In genomic region chr21:39842741-39843146, GRCh38 we compare ENCODE assay signal across 20 cellular contexts. TPM values are rescaled to one million over a fixed set of nuclear protein-coding genes. Genes with fewer than 3 reads are reported as not detected.
"Had no signal": no experiment of that assay in that cellular context is flagged by ENCODE, and none has a peak within 500 bp of the region (broad histone marks: within the 10 kb centered on the region; RNA-seq: fewer than 3 reads in every experiment).

No MANE protein-coding gene starts in this region.

- DNase-seq: activated CD4-positive, alpha-beta T cell treated with anti-CD3 and anti-CD28 coated beads, Interleukin-2, amount 50 U/mL, for 48 hours; activated CD8-positive, alpha-beta memory T cell treated with anti-CD3 and anti-CD28 coated beads, Interleukin-2, amount 10 ng/mL, durations not matched to agents 7 days and 5 days; activated naive CD4-positive, alpha-beta T cell treated with anti-CD3 and anti-CD28 coated beads, Interleukin-2, amount 10 ng/mL, durations not matched to agents 7 days and 5 days; activated T-cell treated with anti-CD3 and anti-CD28 coated beads, Interleukin-2, amount 50 U/mL, for 1 hour; adrenal gland; dorsolateral prefrontal cortex; hippocampal formation; kidney; left ventricle myocardium inferior; mucosa of descending colon; naive thymus-derived CD4-positive, alpha-beta T cell; stimulated activated CD4-positive, alpha-beta T cell treated with anti-CD3 and anti-CD28 coated beads, Interleukin-4, amount 100 ng/mL, for 24 hours; stimulated activated naive CD4-positive, alpha-beta T cell; substantia nigra; T1000; transverse colon had no signal

- H3K4me1 ChIP-seq: adrenal gland, transverse colon had no signal

- ATAC-seq: activated CD8-positive, alpha-beta memory T cell treated with anti-CD3 and anti-CD28 coated beads, Interleukin-2, amount 10 ng/mL, durations not matched to agents 7 days and 5 days; mucosa of descending colon; naive thymus-derived CD4-positive, alpha-beta T cell had no signal

- H3K27me3 ChIP-seq: adrenal gland, cardiac muscle cell, transverse colon had no signal

- FAIRE-seq: kidney had no signal

- H3K4me3 ChIP-seq: adrenal gland, cardiac muscle cell, left ventricle myocardium inferior, mucosa of descending colon, skin epidermis, transverse colon had no signal

- H3K36me3 ChIP-seq: adrenal gland, cardiac muscle cell, left ventricle myocardium inferior, transverse colon had no signal

- H3K27ac ChIP-seq: adrenal gland, cardiac muscle cell, dorsolateral prefrontal cortex, left ventricle myocardium inferior, skin epidermis, transverse colon, VCaP had no signal

- H3K9me3 ChIP-seq: adrenal gland, left ventricle myocardium inferior, mucosa of descending colon, transverse colon had no signal

RNA-seq across cellular contexts. Expression of gene PCP4, which starts 24.5 kb away (rescaled TPM):
- total RNA-seq: activated CD8-positive, alpha-beta memory T cell treated with anti-CD3 and anti-CD28 coated beads, Interleukin-2, amount 10 ng/mL, durations not matched to agents 7 days and 5 days; cardiac muscle cell; naive thymus-derived CD4-positive, alpha-beta T cell; renal cortical epithelial cell had no signal
- polyA plus RNA-seq: naive thymus-derived CD4-positive, alpha-beta T cell had no signal
